In genomic region chr6:108074359-108075144, GRCh38 we compare ENCODE assay signal across 8 cellular contexts. TPM values are rescaled to one million over a fixed set of nuclear protein-coding genes. Genes with fewer than 3 reads are reported as not detected.
A peak's percentile ranks its signal among the peaks of the same experiment; 100 is the strongest.
DNase-seq lines count a peak whose midpoint lies in the region; TF ChIP-seq lines count a peak whose summit lies in the region.

OSTM1 (minus strand) TSS chr6:108074741; CDS start chr6:108074651, 90 bp downstream.

- no peaks in the 10 kb centered on the region for H3K36me3 ChIP-seq in H7 (replicated peaks; ENCODE audit: control insufficient read depth, insufficient read depth, low read length)
- H3K36me3 ChIP-seq in SJCRH30: no peaks in the 10 kb centered on the region
- no peaks in the 10 kb centered on the region for H3K36me3 ChIP-seq in neuron (ENCODE audit: insufficient read depth, low read length)

- DNase-seq in ELR (ENCODE audit: low read depth) (peak; percentile 88), H7 (peak; percentile 99), M059J (ENCODE audit: low read depth) (peak; percentile 87), SJCRH30 (peak; percentile 87 to 90), foreskin fibroblast (peak; percentile 87 to 97)
- peak; percentile 91 for DNase-seq in activated gamma-delta T cell treated with anti-CD3 and anti-CD28 coated beads, Interleukin-2, amount 50 U/mL, for 16 hours (ENCODE audit: low read depth)

- H3K4me3 ChIP-seq in H7 (ENCODE audit: insufficient read depth, low read depth, low read length) (peak within 1 kb of the TSS; percentile 87), SJCRH30 (peak within 1 kb of the TSS; percentile 92), foreskin fibroblast (ENCODE audit: low read depth in 1 of 2, low read length in 2 of 2) (peak within 1 kb of the TSS; percentile 91 to 98), neuron (ENCODE audit: low read length) (peak within 1 kb of the TSS; percentile 97)

- no peak for TF ChIP-seq CTCF in foreskin fibroblast (IDR thresholded peaks at IDR 0.05; ENCODE audit: low read depth, low read length)
- TF ChIP-seq CTCF in subcutaneous adipose tissue (IDR thresholded peaks at IDR 0.05; ENCODE audit: low read depth): no peak

- peak within 1 kb of the TSS; percentile 93 for H2AFZ ChIP-seq in neuron (ENCODE audit: low read depth, low read length)

- H3K4me1 ChIP-seq in SJCRH30 (no peaks in the 10 kb centered on the region; the same call in 1 of the 2 replicates), neuron (ENCODE audit: insufficient read depth, low read length) (peaks cover 5% of the 10 kb centered on the region)

- H3K9me3 ChIP-seq in SJCRH30 (replicated peaks) (no peaks in the 10 kb centered on the region), neuron (ENCODE audit: low read length) (no peaks in the 10 kb centered on the region)

- H3K27me3 ChIP-seq in H7 (ENCODE audit: control insufficient read depth, insufficient read depth, low read length) (peaks cover 3% of the 10 kb centered on the region; the same call in 1 of the 2 replicates), SJCRH30 (no peaks in the 10 kb centered on the region), neuron (ENCODE audit: insufficient read depth, low read length) (no peaks in the 10 kb centered on the region)

- peak within 1 kb of the TSS; percentile 73 for H3K27ac ChIP-seq in SJCRH30

RNA-seq across cellular contexts. Expression of gene OSTM1, which starts in this region (rescaled TPM):
- total RNA-seq in H7 (2014; rRNA removed; shearing (Covaris generic)): 20.9 and 24.5 TPM in 2 replicates
- total RNA-seq in M059J (2014; rRNA removed; shearing (Covaris generic)): 64.2 and 78.8 TPM in 2 replicates
- total RNA-seq in SJCRH30 (2014; rRNA removed; shearing (Covaris generic)): 35.2 and 39.3 TPM in 2 replicates
- total RNA-seq in subcutaneous adipose tissue: 100 to 1,000 TPM in 1 of 4 donors, 10 to 100 TPM in 3; 46.1 to 101 (median 69.4) TPM

Comparison
In these comparisons a context has a peak if more than half of its experiments do, and no peak if none do; other contexts are left out.
1. Peak in every context shown above with its lines: DNase-seq, H3K4me3 ChIP-seq and H3K27ac ChIP-seq.